In the genomic region with DNA sequence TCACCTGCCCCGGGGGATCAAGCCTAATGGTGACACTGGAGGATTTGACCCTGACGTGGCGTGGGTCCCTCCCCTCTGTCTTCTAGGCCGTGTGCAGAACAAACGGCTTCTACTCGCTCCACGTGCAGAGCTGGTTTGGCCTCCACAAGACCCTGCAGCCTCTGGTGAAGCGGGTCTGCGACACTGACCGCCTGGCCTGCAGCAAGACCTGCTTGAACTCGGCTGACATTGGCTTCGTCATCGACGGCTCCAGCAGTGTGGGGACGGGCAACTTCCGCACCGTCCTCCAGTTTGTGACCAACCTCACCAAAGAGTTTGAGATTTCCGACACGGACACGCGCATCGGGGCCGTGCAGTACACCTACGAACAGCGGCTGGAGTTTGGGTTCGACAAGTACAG, we compare ENCODE assay signal across 32 cellular contexts.
"Had no signal": no experiment of that assay in that cellular context is flagged by ENCODE, and none has a peak within 500 bp of the region (broad histone marks: within the 10 kb centered on the region; RNA-seq: fewer than 3 reads in every experiment).

No MANE protein-coding gene starts in this region.

- H3K4me3 Mint-ChIP-seq: activated CD4-positive, alpha-beta T cell treated with anti-CD3 and anti-CD28 coated beads for 36 hours; activated CD4-positive, alpha-beta T cell treated with anti-CD3 and anti-CD28 coated beads, Interleukin-2, amount 10 ng/mL, durations not matched to agents 7 days and 5 days; activated CD8-positive, alpha-beta T cell treated with anti-CD3 and anti-CD28 coated beads, Interleukin-2, amount 10 ng/mL, durations not matched to agents 7 days and 5 days; activated naive CD4-positive, alpha-beta T cell treated with anti-CD3 and anti-CD28 coated beads, Interleukin-2, amount 50 U/mL, for 24 hours; activated naive CD8-positive, alpha-beta T cell treated with anti-CD3 and anti-CD28 coated beads, Interleukin-2, amount 10 ng/mL, durations not matched to agents 7 days and 5 days; activated T-cell treated with anti-CD3 and anti-CD28 coated beads, Interleukin-2, amount 50 U/mL, for 24 hours; T-helper 1 cell treated with Interleukin-12 subunit alpha and Interleukin-12 subunit beta and Interleukin-4 antibody, amounts not matched to agents 30 μg/mL and 1 μg/mL, for 36 hours; T-helper 2 cell treated with Interferon-gamma antibody and Interleukin-4, amounts not matched to agents 5 μg/mL and 100 μg/mL, for 36 hours; WTC11 had no signal

- H3K4me2 ChIP-seq: SK-N-SH had no signal

- H3K36me3 ChIP-seq: ascending aorta, cardiac muscle cell, MG63, SJSA1 had no signal

- H3K27ac Mint-ChIP-seq: activated CD4-positive, alpha-beta T cell treated with anti-CD3 and anti-CD28 coated beads for 36 hours; activated CD4-positive, alpha-beta T cell treated with anti-CD3 and anti-CD28 coated beads, Interleukin-2, amount 10 ng/mL, durations not matched to agents 7 days and 5 days; activated CD8-positive, alpha-beta T cell treated with anti-CD3 and anti-CD28 coated beads, Interleukin-2, amount 10 ng/mL, durations not matched to agents 7 days and 5 days; activated naive CD4-positive, alpha-beta T cell treated with anti-CD3 and anti-CD28 coated beads, Interleukin-2, amount 50 U/mL, for 24 hours; activated naive CD8-positive, alpha-beta T cell treated with anti-CD3 and anti-CD28 coated beads, Interleukin-2, amount 10 ng/mL, durations not matched to agents 7 days and 5 days; activated T-cell treated with anti-CD3 and anti-CD28 coated beads, Interleukin-2, amount 50 U/mL, for 24 hours; activated T-helper 2 cell treated with anti-CD3 and anti-CD28 coated beads, Interferon-gamma antibody, Interleukin-2, Interleukin-4, amounts not matched to agents 10 μg/mL and 5 μg/mL and 100 μg/mL, durations not matched to agents 14 hours and 24 hours and 36 hours; T-helper 1 cell treated with Interleukin-12 subunit alpha and Interleukin-12 subunit beta and Interleukin-4 antibody, amounts not matched to agents 30 μg/mL and 1 μg/mL, for 36 hours; T-helper 2 cell treated with Interferon-gamma antibody and Interleukin-4, amounts not matched to agents 5 μg/mL and 100 μg/mL, for 36 hours; WTC11 had no signal

- ATAC-seq: activated CD4-positive, alpha-beta T cell treated with anti-CD3 and anti-CD28 coated beads for 36 hours; activated CD4-positive, CD25-positive, alpha-beta regulatory T cell treated with anti-CD3 and anti-CD28 coated beads, Interleukin-2, amount 50 U/mL, for 24 hours; activated CD8-positive, alpha-beta T cell treated with anti-CD3 and anti-CD28 coated beads, Interleukin-2, amount 10 ng/mL, durations not matched to agents 7 days and 5 days; Panc1; WTC11 had no signal

- H3K36me3 Mint-ChIP-seq: activated naive CD4-positive, alpha-beta T cell treated with anti-CD3 and anti-CD28 coated beads, Interleukin-2, amount 50 U/mL, for 24 hours; activated naive CD8-positive, alpha-beta T cell treated with anti-CD3 and anti-CD28 coated beads, Interleukin-2, amount 10 ng/mL, durations not matched to agents 7 days and 5 days; WTC11 had no signal

- H3K27ac ChIP-seq: ascending aorta, cardiac muscle cell, SJSA1 had no signal

- H3K27me3 Mint-ChIP-seq: activated CD4-positive, alpha-beta T cell treated with anti-CD3 and anti-CD28 coated beads for 36 hours; activated CD4-positive, alpha-beta T cell treated with anti-CD3 and anti-CD28 coated beads, Interleukin-2, amount 10 ng/mL, durations not matched to agents 7 days and 5 days; activated naive CD4-positive, alpha-beta T cell treated with anti-CD3 and anti-CD28 coated beads, Interleukin-2, amount 50 U/mL, for 24 hours; activated T-cell treated with anti-CD3 and anti-CD28 coated beads, Interleukin-2, amount 50 U/mL, for 24 hours had no signal

- H3K9ac ChIP-seq: SK-N-SH had no signal

- H3K4me1 Mint-ChIP-seq: activated CD4-positive, alpha-beta T cell treated with anti-CD3 and anti-CD28 coated beads for 36 hours; activated CD4-positive, alpha-beta T cell treated with anti-CD3 and anti-CD28 coated beads, Interleukin-2, amount 10 ng/mL, durations not matched to agents 7 days and 5 days; activated naive CD8-positive, alpha-beta T cell treated with anti-CD3 and anti-CD28 coated beads, Interleukin-2, amount 10 ng/mL, durations not matched to agents 7 days and 5 days had no signal

- H3K9me3 Mint-ChIP-seq: activated CD4-positive, alpha-beta T cell treated with anti-CD3 and anti-CD28 coated beads, Interleukin-2, amount 10 ng/mL, durations not matched to agents 7 days and 5 days; activated naive CD4-positive, alpha-beta T cell treated with anti-CD3 and anti-CD28 coated beads, Interleukin-2, amount 50 U/mL, for 24 hours; activated naive CD8-positive, alpha-beta T cell treated with anti-CD3 and anti-CD28 coated beads, Interleukin-2, amount 10 ng/mL, durations not matched to agents 7 days and 5 days; activated T-cell treated with anti-CD3 and anti-CD28 coated beads, Interleukin-2, amount 50 U/mL, for 24 hours; activated T-helper 2 cell treated with anti-CD3 and anti-CD28 coated beads, Interferon-gamma antibody, Interleukin-2, Interleukin-4, amounts not matched to agents 10 μg/mL and 5 μg/mL and 100 μg/mL, durations not matched to agents 14 hours and 24 hours and 36 hours; T-helper 1 cell treated with Interleukin-12 subunit alpha and Interleukin-12 subunit beta and Interleukin-4 antibody, amounts not matched to agents 30 μg/mL and 1 μg/mL, for 36 hours; T-helper 2 cell treated with Interferon-gamma antibody and Interleukin-4, amounts not matched to agents 5 μg/mL and 100 μg/mL, for 36 hours had no signal

- H3K4me1 ChIP-seq: ascending aorta, SJSA1 had no signal

- DNase-seq: activated CD4-positive, alpha-beta T cell treated with anti-CD3 and anti-CD28 coated beads for 36 hours; activated CD4-positive, alpha-beta T cell treated with anti-CD3 and anti-CD28 coated beads, Interleukin-2, amount 10 ng/mL, durations not matched to agents 7 days and 5 days; activated CD4-positive, alpha-beta T cell treated with anti-CD3 and anti-CD28 coated beads, Interleukin-2, amount 50 U/mL, for 48 hours; activated CD8-positive, alpha-beta T cell treated with anti-CD3 and anti-CD28 coated beads, Interleukin-2, amount 10 ng/mL, durations not matched to agents 7 days and 5 days; activated gamma-delta T cell; activated naive CD4-positive, alpha-beta T cell treated with Interleukin-2 at 50 U/mL for 16 hours; activated naive CD8-positive, alpha-beta T cell treated with anti-CD3 and anti-CD28 coated beads, Interleukin-2, amount 10 ng/mL, durations not matched to agents 7 days and 5 days; activated T-cell treated with anti-CD3 and anti-CD28 coated beads, Interleukin-2, amount 50 U/mL, for 24 hours; Kasumi-1; KG1; MG63; NCI-H1048; NCI-H1105 treated with DMSO at 0.1 percent for 48 hours; NCI-H1436; NCI-H1694; NCI-H1930; NCI-H2081 treated with DMSO at 0.1 percent for 48 hours; NCI-H226; NCI-H446 treated with DMSO at 0.1 percent for 48 hours; NCI-H524 treated with DMSO at 0.1 percent for 48 hours; SHP77 treated with DMSO at 0.1 percent for 48 hours; SK-N-SH had no signal

- H3K9me3 ChIP-seq: ascending aorta, MG63, SJSA1, SK-N-SH had no signal

- H3K4me3 ChIP-seq: ascending aorta, cardiac muscle cell, MG63, SJSA1 had no signal

- H3K27me3 ChIP-seq: ascending aorta, cardiac muscle cell, MG63, SJSA1 had no signal
